ENCODE assay signal across 8 cellular contexts in the genomic region with DNA sequence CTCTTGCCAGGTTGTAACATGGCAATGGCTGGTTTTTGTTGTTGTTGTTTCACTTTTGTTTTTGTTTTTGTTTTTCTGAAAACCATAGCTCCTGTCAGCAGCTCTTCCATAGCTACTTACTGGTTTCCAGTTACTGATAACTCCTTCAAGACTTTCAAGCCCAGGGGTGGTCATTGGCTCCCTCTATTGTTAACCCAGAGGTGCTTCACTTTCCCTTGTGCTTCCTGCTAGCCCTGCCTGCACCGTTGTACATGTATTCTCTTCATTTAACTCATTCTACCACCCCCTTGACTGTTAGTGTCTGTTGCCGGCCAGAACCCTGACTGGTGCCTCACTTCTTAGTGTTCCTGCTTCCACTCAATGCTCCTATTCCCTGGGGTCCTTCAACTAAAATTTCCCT. TPM values are rescaled to one million over a fixed set of nuclear protein-coding genes. Genes with fewer than 3 reads are reported as not detected.
DNase-seq lines count a peak whose midpoint lies in the region; ATAC-seq and TF ChIP-seq lines count a peak whose summit lies in the region.

No MANE protein-coding gene starts in this region.

- H4K20me1 ChIP-seq in MM.1S (ENCODE audit: insufficient read depth, low read length) = no peaks in the 10 kb centered on the region

- H3K9me2 ChIP-seq in MM.1S (replicated peaks; ENCODE audit: insufficient read depth, low read length) = no peaks in the 10 kb centered on the region

- no peaks in the 10 kb centered on the region for H3K27me3 Mint-ChIP-seq in endothelial cell (ENCODE audit: unreplicated experiment)

- peaks cover 25% of the 10 kb centered on the region for H3K4me1 ChIP-seq in MM.1S (ENCODE audit: low read length)

- no peak overlapping the region for H3K4me2 ChIP-seq in MM.1S (ENCODE audit: low read depth, low read length)

- no peak overlapping the region for H3K4me3 ChIP-seq in MM.1S (ENCODE audit: low read length)

- no peak overlapping the region for H3K27ac Mint-ChIP-seq in endothelial cell (ENCODE audit: unreplicated experiment)

- H3K4me1 Mint-ChIP-seq in endothelial cell (ENCODE audit: unreplicated experiment) = peaks cover 13% of the 10 kb centered on the region

- DNase-seq in HCEC 1CT (peak; percentile 33), MM.1S (peak; percentile 86), endothelial cell (ENCODE audit: low spot score) (peak; percentile 36), DMS153 (lab: John Stamatoyannopoulos, UW) (no peak), NOMO-1 (lab: John Stamatoyannopoulos, UW; ENCODE audit: unreplicated experiment in 2 of 2) (no peak)
- peak; percentile 33 for DNase-seq in activated CD4-positive, alpha-beta T cell treated with anti-CD3 and anti-CD28 coated beads for 1 hour
- peak in 5 of 6 experiments; percentile 51 to 73 (median 56) for DNase-seq in stimulated activated naive CD4-positive, alpha-beta T cell (lab: John Stamatoyannopoulos, UW)

- ATAC-seq in GM18498 (IDR thresholded peaks at IDR 0.05; ENCODE audit: unreplicated experiment) = peak; percentile 94

- TF ChIP-seq CTCF in MM.1S (IDR thresholded peaks at IDR 0.05; ENCODE audit: low read length) = peak; percentile 89
- no peak for TF ChIP-seq CTCF in endothelial cell (IDR thresholded peaks at IDR 0.05; ENCODE audit: unreplicated experiment)

- no peaks in the 10 kb centered on the region for H3K9me3 Mint-ChIP-seq in endothelial cell (ENCODE audit: unreplicated experiment)

- H3K9ac ChIP-seq in MM.1S (ENCODE audit: low read length) = no peak overlapping the region

- no peaks in the 10 kb centered on the region for H3K27me3 ChIP-seq in MM.1S (replicated peaks; ENCODE audit: insufficient read depth, low read length)

- H3K79me2 ChIP-seq in MM.1S (ENCODE audit: low read length) = peaks cover 5% of the 10 kb centered on the region

- no peaks in the 10 kb centered on the region for H3K36me3 Mint-ChIP-seq in endothelial cell (ENCODE audit: low read depth, unreplicated experiment)

- peaks cover 21% of the 10 kb centered on the region; the same call in 1 of the 2 replicates for H3F3A ChIP-seq in MM.1S (ENCODE audit: insufficient read depth, low read length)

- H3K4me3 Mint-ChIP-seq in endothelial cell (ENCODE audit: unreplicated experiment) = no peak overlapping the region

- H3K36me3 ChIP-seq in MM.1S (replicated peaks; ENCODE audit: insufficient read depth, low read length) = no peaks in the 10 kb centered on the region

- no peak overlapping the region for H3K27ac ChIP-seq in MM.1S (ENCODE audit: low read length)

- H2AFZ ChIP-seq in MM.1S (ENCODE audit: low read length) = no peak overlapping the region

- no peaks in the 10 kb centered on the region for H3K9me3 ChIP-seq in MM.1S (replicated peaks; ENCODE audit: insufficient read depth, low read length)

RNA-seq across cellular contexts. Expression of gene TRAT1, which starts 4.2 kb away (rescaled TPM):
- 0.51 TPM for total RNA-seq in endothelial cell (ENCODE audit: unreplicated experiment)

Comparison
In these comparisons a context has a peak if more than half of its experiments do, and no peak if none do; other contexts are left out.
1. DNase-seq: peak in HCEC 1CT (single experiment), MM.1S (single experiment), activated CD4-positive, alpha-beta T cell treated with anti-CD3 and anti-CD28 coated beads for 1 hour (single experiment), endothelial cell (single experiment) and stimulated activated naive CD4-positive, alpha-beta T cell (5 of 6); none in DMS153 (single experiment) and NOMO-1 (0 of 2).